In genomic region chr12:57048423-57048822, GRCh38 we compare ENCODE assay signal across 1 cellular context.
TF ChIP-seq lines count a peak whose summit lies in the region.

No MANE protein-coding gene starts in this region.

TF ChIP-seq in K562, 482 proteins besides CTCF, POLR2A, EP300 and RAD21:
- TF ChIP-seq ZNF507 (tag; conservative IDR thresholded peaks at IDR 0.05), result no peak
- TF ChIP-seq LEF1 (IDR thresholded peaks at IDR 0.05), result no peak
- TF ChIP-seq ZNF184 (CRISPR knock-in tag; IDR thresholded peaks at IDR 0.05), result no peak
- no peak for TF ChIP-seq SETDB1 (IDR thresholded peaks at IDR 0.05; ENCODE audit: low read length)
- no peak for TF ChIP-seq THAP12 (CRISPR knock-in tag; IDR thresholded peaks at IDR 0.05)
- TF ChIP-seq, protein P1, sequence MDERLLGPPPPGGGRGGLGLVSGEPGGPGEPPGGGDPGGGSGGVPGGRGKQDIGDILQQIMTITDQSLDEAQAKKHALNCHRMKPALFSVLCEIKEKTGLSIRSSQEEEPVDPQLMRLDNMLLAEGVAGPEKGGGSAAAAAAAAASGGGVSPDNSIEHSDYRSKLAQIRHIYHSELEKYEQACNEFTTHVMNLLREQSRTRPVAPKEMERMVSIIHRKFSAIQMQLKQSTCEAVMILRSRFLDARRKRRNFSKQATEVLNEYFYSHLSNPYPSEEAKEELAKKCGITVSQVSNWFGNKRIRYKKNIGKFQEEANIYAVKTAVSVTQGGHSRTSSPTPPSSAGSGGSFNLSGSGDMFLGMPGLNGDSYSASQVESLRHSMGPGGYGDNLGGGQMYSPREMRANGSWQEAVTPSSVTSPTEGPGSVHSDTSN (CRISPR knock-in tag; IDR thresholded peaks at IDR 0.05; ENCODE audit: low read depth), result no peak
- TF ChIP-seq, protein P1 (tag; conservative IDR thresholded peaks at IDR 0.05; ENCODE audit: low read depth), result no peak
- TF ChIP-seq NFIX (CRISPR knock-in tag; IDR thresholded peaks at IDR 0.05; ENCODE audit: low read depth), result no peak
- TF ChIP-seq GTF2E2 (tag; IDR thresholded peaks at IDR 0.05), result no peak
- no peak for TF ChIP-seq HDAC3 (IDR thresholded peaks at IDR 0.05; ENCODE audit: borderline replicate concordance, partially characterized antibody)
- TF ChIP-seq, protein P2, sequence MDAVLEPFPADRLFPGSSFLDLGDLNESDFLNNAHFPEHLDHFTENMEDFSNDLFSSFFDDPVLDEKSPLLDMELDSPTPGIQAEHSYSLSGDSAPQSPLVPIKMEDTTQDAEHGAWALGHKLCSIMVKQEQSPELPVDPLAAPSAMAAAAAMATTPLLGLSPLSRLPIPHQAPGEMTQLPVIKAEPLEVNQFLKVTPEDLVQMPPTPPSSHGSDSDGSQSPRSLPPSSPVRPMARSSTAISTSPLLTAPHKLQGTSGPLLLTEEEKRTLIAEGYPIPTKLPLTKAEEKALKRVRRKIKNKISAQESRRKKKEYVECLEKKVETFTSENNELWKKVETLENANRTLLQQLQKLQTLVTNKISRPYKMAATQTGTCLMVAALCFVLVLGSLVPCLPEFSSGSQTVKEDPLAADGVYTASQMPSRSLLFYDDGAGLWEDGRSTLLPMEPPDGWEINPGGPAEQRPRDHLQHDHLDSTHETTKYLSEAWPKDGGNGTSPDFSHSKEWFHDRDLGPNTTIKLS (IDR thresholded peaks at IDR 0.05; ENCODE audit: borderline replicate concordance, low read depth), result no peak
- TF ChIP-seq, protein P3, sequence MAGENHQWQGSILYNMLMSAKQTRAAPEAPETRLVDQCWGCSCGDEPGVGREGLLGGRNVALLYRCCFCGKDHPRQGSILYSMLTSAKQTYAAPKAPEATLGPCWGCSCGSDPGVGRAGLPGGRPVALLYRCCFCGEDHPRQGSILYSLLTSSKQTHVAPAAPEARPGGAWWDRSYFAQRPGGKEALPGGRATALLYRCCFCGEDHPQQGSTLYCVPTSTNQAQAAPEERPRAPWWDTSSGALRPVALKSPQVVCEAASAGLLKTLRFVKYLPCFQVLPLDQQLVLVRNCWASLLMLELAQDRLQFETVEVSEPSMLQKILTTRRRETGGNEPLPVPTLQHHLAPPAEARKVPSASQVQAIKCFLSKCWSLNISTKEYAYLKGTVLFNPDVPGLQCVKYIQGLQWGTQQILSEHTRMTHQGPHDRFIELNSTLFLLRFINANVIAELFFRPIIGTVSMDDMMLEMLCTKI (IDR thresholded peaks at IDR 0.05; ENCODE audit: partially characterized antibody), result no peak
- no peak for TF ChIP-seq MTF1 (CRISPR knock-in tag; IDR thresholded peaks at IDR 0.05; ENCODE audit: borderline replicate concordance)
TF ChIP-seq in K562: peak in this region for 0.
